Comparison of ENCODE assay signal across 12 cellular contexts in genomic region chr7:79461660-79462059, GRCh38. TPM values are rescaled to one million over a fixed set of nuclear protein-coding genes. Genes with fewer than 3 reads are reported as not detected.
DNase-seq lines count a peak whose midpoint lies in the region; ATAC-seq and TF ChIP-seq lines count a peak whose summit lies in the region.
"Had no signal": no experiment of that assay in that cellular context is flagged by ENCODE, and none has a peak within 500 bp of the region (broad histone marks: within the 10 kb centered on the region; RNA-seq: fewer than 3 reads in every experiment).

No MANE protein-coding gene starts in this region.

- peak overlapping the region; percentile 56; the same call in 1 of the 2 replicates for H3K27ac Mint-ChIP-seq in HFFc6

- no peaks in the 10 kb centered on the region for H3K27me3 Mint-ChIP-seq in HFFc6 (ENCODE audit: insufficient read depth)

- TF ChIP-seq CTCF in HFFc6 (IDR thresholded peaks at IDR 0.05): no peak

- ATAC-seq in HG02938 (IDR thresholded peaks at IDR 0.05; ENCODE audit: unreplicated experiment): no peak

- peaks cover 48% of the 10 kb centered on the region for H3K36me3 Mint-ChIP-seq in HFFc6 (ENCODE audit: low read depth)

- peak overlapping the region; percentile 55; the same call in 1 of the 2 replicates for H3K4me3 Mint-ChIP-seq in HFFc6

- DNase-seq in ACHN (peak; percentile 49), HFFc6 (peak; percentile 73), astrocyte of the hippocampus (ENCODE audit: low read depth, low spot score) (peak; percentile 63), iris pigment epithelial cell (ENCODE audit: low read depth) (peak; percentile 94), NCI-H446 treated with DMSO at 0.1 percent for 48 hours (lab: John Stamatoyannopoulos, UW) (no peak), NCI-H82 (lab: John Stamatoyannopoulos, UW) (no peak), COR-L47 (lab: John Stamatoyannopoulos, UW) (no peak)
- DNase-seq: activated naive CD4-positive, alpha-beta T cell treated with anti-CD3 and anti-CD28 coated beads, Interleukin-2, amount 50 U/mL, for 16 hours; NCI-H1436; small intestine; T-helper 2 cell had no signal

- no peaks in the 10 kb centered on the region for H3K9me3 Mint-ChIP-seq in HFFc6

- in situ Hi-C loops in ACHN (cut with HindIII; ENCODE audit: low pct_ligation_motif_present, low pct_unique_long_range_greater_than_20kb, low sequenced_read_pairs): no loop called here

- H3K4me1 Mint-ChIP-seq in HFFc6 (ENCODE audit: low read depth): peaks cover 60% of the 10 kb centered on the region

RNA-seq across cellular contexts. Expression of gene MAGI2, which starts 8.2 kb away (rescaled TPM):
- total RNA-seq in HFFc6 (2021; fragmentation: NEBNext Ultra II Directional; extraction: Animal tissue kit (Norgen Biotek cat#: 25700)): 1 to 10 TPM; 7.1 to 9.8 (median 8.5) TPM

Comparison
In these comparisons a context has a peak if more than half of its experiments do, and no peak if none do; other contexts are left out.
1. DNase-seq: peak in ACHN (single experiment), HFFc6 (single experiment), astrocyte of the hippocampus (single experiment) and iris pigment epithelial cell (single experiment); none in NCI-H446 treated with DMSO at 0.1 percent for 48 hours (single experiment), NCI-H82 (single experiment) and COR-L47 (single experiment).